1 cellular context compared by ENCODE assay signal in the genomic region with DNA sequence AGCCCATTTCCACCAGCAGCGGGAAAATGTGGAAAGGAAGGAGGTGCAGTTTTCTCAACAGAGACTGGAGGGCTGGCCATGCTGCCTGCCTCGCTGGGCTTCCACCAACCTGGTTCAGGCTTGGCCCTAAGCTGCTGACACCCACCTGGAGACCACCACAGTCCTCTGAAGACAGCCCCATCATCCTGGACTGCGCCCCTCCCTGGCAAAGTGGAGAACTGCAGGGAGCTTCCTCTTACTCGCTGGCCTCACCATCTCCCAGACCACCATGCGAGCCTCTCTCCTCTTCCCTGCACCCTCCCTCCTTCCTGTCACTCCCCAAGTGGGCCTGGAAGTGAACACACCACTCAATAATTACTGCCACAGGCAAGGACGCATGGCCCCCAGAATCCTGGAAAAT.
A peak's percentile ranks its signal among the peaks of the same experiment; 100 is the strongest.
TF ChIP-seq lines count a peak whose summit lies in the region.

No MANE protein-coding gene starts in this region.

TF ChIP-seq in HepG2, 621 proteins besides CTCF, POLR2A, EP300 and RAD21 (continued from another document):
- TF ChIP-seq, protein P1, sequence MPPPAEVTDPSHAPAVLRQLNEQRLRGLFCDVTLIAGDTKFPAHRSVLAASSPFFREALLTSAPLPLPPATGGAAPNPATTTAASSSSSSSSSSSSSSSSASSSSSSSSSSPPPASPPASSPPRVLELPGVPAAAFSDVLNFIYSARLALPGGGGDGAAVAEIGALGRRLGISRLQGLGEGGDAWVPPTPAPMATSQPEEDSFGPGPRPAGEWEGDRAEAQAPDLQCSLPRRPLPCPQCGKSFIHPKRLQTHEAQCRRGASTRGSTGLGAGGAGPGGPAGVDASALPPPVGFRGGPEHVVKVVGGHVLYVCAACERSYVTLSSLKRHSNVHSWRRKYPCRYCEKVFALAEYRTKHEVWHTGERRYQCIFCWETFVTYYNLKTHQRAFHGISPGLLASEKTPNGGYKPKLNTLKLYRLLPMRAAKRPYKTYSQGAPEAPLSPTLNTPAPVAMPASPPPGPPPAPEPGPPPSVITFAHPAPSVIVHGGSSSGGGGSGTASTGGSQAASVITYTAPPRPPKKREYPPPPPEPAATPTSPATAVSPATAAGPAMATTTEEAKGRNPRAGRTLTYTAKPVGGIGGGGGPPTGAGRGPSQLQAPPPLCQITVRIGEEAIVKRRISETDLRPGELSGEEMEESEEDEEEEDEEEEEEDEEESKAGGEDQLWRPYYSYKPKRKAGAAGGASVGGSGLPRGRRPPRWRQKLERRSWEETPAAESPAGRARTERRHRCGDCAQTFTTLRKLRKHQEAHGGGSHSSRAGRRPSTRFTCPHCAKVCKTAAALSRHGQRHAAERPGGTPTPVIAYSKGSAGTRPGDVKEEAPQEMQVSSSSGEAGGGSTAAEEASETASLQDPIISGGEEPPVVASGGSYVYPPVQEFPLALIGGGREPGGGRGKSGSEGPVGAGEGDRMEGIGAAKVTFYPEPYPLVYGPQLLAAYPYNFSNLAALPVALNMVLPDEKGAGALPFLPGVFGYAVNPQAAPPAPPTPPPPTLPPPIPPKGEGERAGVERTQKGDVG (CRISPR knock-in tag; IDR thresholded peaks at IDR 0.05; ENCODE audit: borderline replicate concordance), result 0 out of 2 replicates have a peak, but pooled peaks have one; percentile 42
- peak; percentile 36 for TF ChIP-seq RBM22 (optimal IDR thresholded peaks at IDR 0.05; ENCODE audit: low read length)
